Comparison of ENCODE assay signal across 1 cellular context in the genomic region with DNA sequence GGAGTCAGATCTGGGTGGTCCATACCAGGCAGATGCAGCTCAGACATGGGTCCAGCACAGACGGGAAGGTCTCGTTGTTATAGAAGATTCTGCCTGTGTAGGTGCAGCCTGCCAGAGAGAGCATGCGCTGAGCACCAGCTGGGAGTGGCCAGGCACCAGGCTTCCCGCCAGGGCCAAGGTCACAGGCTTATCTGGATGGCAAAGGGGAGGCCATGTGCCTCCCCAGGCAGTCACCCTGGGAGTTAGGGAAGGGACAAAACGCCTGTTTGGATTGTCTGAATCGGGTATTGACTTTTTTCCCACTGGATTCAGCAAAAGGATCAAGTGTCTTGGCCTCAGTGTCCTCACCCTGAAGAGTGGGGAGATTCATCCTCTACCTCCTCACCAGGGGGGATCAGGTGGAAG.
A peak's percentile ranks its signal among the peaks of the same experiment; 100 is the strongest.
TF ChIP-seq lines count a peak whose summit lies in the region.

No MANE protein-coding gene starts in this region.

TF ChIP-seq in HepG2, 621 proteins besides CTCF, POLR2A, EP300 and RAD21 (continued from another document and continues in another):
- TF ChIP-seq TIGD3 (CRISPR knock-in tag; IDR thresholded peaks at IDR 0.05; ENCODE audit: borderline replicate concordance) = no peak
- TF ChIP-seq ZFP90 (CRISPR knock-in tag; IDR thresholded peaks at IDR 0.05; ENCODE audit: borderline replicate concordance) = no peak
- no peak for TF ChIP-seq ZNF34 (CRISPR knock-in tag; IDR thresholded peaks at IDR 0.05; ENCODE audit: borderline replicate concordance)
- TF ChIP-seq, protein P1, sequence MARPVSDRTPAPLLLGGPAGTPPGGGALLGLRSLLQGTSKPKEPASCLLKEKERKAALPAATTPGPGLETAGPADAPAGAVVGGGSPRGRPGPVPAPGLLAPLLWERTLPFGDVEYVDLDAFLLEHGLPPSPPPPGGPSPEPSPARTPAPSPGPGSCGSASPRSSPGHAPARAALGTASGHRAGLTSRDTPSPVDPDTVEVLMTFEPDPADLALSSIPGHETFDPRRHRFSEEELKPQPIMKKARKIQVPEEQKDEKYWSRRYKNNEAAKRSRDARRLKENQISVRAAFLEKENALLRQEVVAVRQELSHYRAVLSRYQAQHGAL (CRISPR knock-in tag; IDR thresholded peaks at IDR 0.05; ENCODE audit: not compliant biosample characterization) = no peak
- TF ChIP-seq ZFX (CRISPR knock-in tag; IDR thresholded peaks at IDR 0.05; ENCODE audit: low read depth) = peak; percentile 53; the same call in 1 of the 2 replicates
- TF ChIP-seq HNF1B (CRISPR knock-in tag; IDR thresholded peaks at IDR 0.05) = no peak
- no peak for TF ChIP-seq IKZF4 (CRISPR knock-in tag; IDR thresholded peaks at IDR 0.05; ENCODE audit: borderline replicate concordance, low read depth, not compliant biosample characterization)
- TF ChIP-seq STAT5B (CRISPR knock-in tag; IDR thresholded peaks at IDR 0.05) = no peak
- no peak for TF ChIP-seq SRF (IDR thresholded peaks at IDR 0.05; ENCODE audit: low read depth, low read length)
- no peak for TF ChIP-seq POGK (CRISPR knock-in tag; conservative IDR thresholded peaks at IDR 0.05)
- TF ChIP-seq JDP2 (CRISPR knock-in tag; IDR thresholded peaks at IDR 0.05; ENCODE audit: borderline replicate concordance) = no peak
- TF ChIP-seq YY1 (IDR thresholded peaks at IDR 0.05; ENCODE audit: insufficient read depth, insufficient replicate concordance, low read depth, low read length) = no peak
- TF ChIP-seq CBX1 (IDR thresholded peaks at IDR 0.05; ENCODE audit: low read depth) = no peak
- no peak for TF ChIP-seq NFE2 (CRISPR knock-in tag; IDR thresholded peaks at IDR 0.05)
- TF ChIP-seq, protein P2, sequence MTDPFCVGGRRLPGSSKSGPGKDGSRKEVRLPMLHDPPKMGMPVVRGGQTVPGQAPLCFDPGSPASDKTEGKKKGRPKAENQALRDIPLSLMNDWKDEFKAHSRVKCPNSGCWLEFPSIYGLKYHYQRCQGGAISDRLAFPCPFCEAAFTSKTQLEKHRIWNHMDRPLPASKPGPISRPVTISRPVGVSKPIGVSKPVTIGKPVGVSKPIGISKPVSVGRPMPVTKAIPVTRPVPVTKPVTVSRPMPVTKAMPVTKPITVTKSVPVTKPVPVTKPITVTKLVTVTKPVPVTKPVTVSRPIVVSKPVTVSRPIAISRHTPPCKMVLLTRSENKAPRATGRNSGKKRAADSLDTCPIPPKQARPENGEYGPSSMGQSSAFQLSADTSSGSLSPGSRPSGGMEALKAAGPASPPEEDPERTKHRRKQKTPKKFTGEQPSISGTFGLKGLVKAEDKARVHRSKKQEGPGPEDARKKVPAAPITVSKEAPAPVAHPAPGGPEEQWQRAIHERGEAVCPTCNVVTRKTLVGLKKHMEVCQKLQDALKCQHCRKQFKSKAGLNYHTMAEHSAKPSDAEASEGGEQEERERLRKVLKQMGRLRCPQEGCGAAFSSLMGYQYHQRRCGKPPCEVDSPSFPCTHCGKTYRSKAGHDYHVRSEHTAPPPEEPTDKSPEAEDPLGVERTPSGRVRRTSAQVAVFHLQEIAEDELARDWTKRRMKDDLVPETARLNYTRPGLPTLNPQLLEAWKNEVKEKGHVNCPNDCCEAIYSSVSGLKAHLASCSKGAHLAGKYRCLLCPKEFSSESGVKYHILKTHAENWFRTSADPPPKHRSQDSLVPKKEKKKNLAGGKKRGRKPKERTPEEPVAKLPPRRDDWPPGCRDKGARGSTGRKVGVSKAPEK (CRISPR knock-in tag; IDR thresholded peaks at IDR 0.05; ENCODE audit: borderline replicate concordance) = peak; percentile 67; the same call in 1 of the 2 replicates
- TF ChIP-seq ZNF3 (CRISPR knock-in tag; IDR thresholded peaks at IDR 0.05) = no peak
- TF ChIP-seq SIN3B (IDR thresholded peaks at IDR 0.05; ENCODE audit: low read length) = no peak
- no peak for TF ChIP-seq SIX4 (CRISPR knock-in tag; IDR thresholded peaks at IDR 0.05)
- TF ChIP-seq ZNF564 (CRISPR knock-in tag; IDR thresholded peaks at IDR 0.05) = no peak; the same call in 1 of the 2 replicates
- TF ChIP-seq NR2F1 (CRISPR knock-in tag; IDR thresholded peaks at IDR 0.05) = peak in 1 of 2 experiments; percentile 62; a peak in 1 of 4 replicates
- no peak for TF ChIP-seq SOX13 (IDR thresholded peaks at IDR 0.05)
- TF ChIP-seq SOX13 (CRISPR knock-in tag; conservative IDR thresholded peaks at IDR 0.05 in 1 of 2, IDR thresholded peaks at IDR 0.05 in 1 of 2) = peak in 1 of 2 experiments; percentile 55; a peak in 2 of 4 replicates
- peak; percentile 80; the same call in 1 of the 2 replicates for TF ChIP-seq ZNF280B (CRISPR knock-in tag; IDR thresholded peaks at IDR 0.05; ENCODE audit: borderline replicate concordance)
- TF ChIP-seq ZNF691 (CRISPR knock-in tag; IDR thresholded peaks at IDR 0.05; ENCODE audit: borderline replicate concordance, low read depth) = peak; percentile 62; the same call in 1 of the 2 replicates
- TF ChIP-seq MTF2 (CRISPR knock-in tag; IDR thresholded peaks at IDR 0.05; ENCODE audit: borderline replicate concordance) = no peak
- no peak for TF ChIP-seq MAF1 (CRISPR knock-in tag; IDR thresholded peaks at IDR 0.05; ENCODE audit: borderline replicate concordance)
- TF ChIP-seq, protein P3, sequence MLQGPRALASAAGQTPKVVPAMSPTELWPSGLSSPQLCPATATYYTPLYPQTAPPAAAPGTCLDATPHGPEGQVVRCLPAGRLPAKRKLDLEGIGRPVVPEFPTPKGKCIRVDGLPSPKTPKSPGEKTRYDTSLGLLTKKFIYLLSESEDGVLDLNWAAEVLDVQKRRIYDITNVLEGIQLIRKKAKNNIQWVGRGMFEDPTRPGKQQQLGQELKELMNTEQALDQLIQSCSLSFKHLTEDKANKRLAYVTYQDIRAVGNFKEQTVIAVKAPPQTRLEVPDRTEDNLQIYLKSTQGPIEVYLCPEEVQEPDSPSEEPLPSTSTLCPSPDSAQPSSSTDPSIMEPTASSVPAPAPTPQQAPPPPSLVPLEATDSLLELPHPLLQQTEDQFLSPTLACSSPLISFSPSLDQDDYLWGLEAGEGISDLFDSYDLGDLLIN (CRISPR knock-in tag; IDR thresholded peaks at IDR 0.05; ENCODE audit: borderline replicate concordance) = peak; percentile 51; the same call in 1 of the 2 replicates
- no peak for TF ChIP-seq ZSCAN21 (CRISPR knock-in tag; IDR thresholded peaks at IDR 0.05; ENCODE audit: borderline replicate concordance)
- peak; percentile 47 for TF ChIP-seq BCL6 (CRISPR knock-in tag; IDR thresholded peaks at IDR 0.05)
- no peak for TF ChIP-seq ZFP36L2 (CRISPR knock-in tag; IDR thresholded peaks at IDR 0.05)
- TF ChIP-seq NKX3-1 (CRISPR knock-in tag; IDR thresholded peaks at IDR 0.05) = no peak
- TF ChIP-seq NFYB (CRISPR knock-in tag; IDR thresholded peaks at IDR 0.05) = no peak
- TF ChIP-seq, protein P4, sequence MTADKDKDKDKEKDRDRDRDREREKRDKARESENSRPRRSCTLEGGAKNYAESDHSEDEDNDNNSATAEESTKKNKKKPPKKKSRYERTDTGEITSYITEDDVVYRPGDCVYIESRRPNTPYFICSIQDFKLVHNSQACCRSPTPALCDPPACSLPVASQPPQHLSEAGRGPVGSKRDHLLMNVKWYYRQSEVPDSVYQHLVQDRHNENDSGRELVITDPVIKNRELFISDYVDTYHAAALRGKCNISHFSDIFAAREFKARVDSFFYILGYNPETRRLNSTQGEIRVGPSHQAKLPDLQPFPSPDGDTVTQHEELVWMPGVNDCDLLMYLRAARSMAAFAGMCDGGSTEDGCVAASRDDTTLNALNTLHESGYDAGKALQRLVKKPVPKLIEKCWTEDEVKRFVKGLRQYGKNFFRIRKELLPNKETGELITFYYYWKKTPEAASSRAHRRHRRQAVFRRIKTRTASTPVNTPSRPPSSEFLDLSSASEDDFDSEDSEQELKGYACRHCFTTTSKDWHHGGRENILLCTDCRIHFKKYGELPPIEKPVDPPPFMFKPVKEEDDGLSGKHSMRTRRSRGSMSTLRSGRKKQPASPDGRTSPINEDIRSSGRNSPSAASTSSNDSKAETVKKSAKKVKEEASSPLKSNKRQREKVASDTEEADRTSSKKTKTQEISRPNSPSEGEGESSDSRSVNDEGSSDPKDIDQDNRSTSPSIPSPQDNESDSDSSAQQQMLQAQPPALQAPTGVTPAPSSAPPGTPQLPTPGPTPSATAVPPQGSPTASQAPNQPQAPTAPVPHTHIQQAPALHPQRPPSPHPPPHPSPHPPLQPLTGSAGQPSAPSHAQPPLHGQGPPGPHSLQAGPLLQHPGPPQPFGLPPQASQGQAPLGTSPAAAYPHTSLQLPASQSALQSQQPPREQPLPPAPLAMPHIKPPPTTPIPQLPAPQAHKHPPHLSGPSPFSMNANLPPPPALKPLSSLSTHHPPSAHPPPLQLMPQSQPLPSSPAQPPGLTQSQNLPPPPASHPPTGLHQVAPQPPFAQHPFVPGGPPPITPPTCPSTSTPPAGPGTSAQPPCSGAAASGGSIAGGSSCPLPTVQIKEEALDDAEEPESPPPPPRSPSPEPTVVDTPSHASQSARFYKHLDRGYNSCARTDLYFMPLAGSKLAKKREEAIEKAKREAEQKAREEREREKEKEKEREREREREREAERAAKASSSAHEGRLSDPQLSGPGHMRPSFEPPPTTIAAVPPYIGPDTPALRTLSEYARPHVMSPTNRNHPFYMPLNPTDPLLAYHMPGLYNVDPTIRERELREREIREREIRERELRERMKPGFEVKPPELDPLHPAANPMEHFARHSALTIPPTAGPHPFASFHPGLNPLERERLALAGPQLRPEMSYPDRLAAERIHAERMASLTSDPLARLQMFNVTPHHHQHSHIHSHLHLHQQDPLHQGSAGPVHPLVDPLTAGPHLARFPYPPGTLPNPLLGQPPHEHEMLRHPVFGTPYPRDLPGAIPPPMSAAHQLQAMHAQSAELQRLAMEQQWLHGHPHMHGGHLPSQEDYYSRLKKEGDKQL (CRISPR knock-in tag; IDR thresholded peaks at IDR 0.05; ENCODE audit: low read depth) = no peak
- TF ChIP-seq CHCHD3 (CRISPR knock-in tag; IDR thresholded peaks at IDR 0.05) = no peak
- peak; percentile 54; the same call in 1 of the 2 replicates for TF ChIP-seq ZNF772 (CRISPR knock-in tag; IDR thresholded peaks at IDR 0.05)
- peak; percentile 87; the same call in 1 of the 3 replicates for TF ChIP-seq MXI1 (IDR thresholded peaks at IDR 0.05; ENCODE audit: borderline replicate concordance, low read depth, low read length)
- no peak for TF ChIP-seq ASH2L (IDR thresholded peaks at IDR 0.05; ENCODE audit: insufficient read length, low read depth, low read length)
- TF ChIP-seq BORCS8-MEF2B (CRISPR knock-in tag; IDR thresholded peaks at IDR 0.05) = 0 out of 2 replicates have a peak, but pooled peaks have one; percentile 33
- no peak for TF ChIP-seq ATF7 (IDR thresholded peaks at IDR 0.05)
- TF ChIP-seq ATF7 (CRISPR knock-in tag; IDR thresholded peaks at IDR 0.05) = no peak
- no peak for TF ChIP-seq ARNT (IDR thresholded peaks at IDR 0.05)
- TF ChIP-seq ZNF607 (CRISPR knock-in tag; IDR thresholded peaks at IDR 0.05; ENCODE audit: borderline replicate concordance) = 0 out of 2 replicates have a peak, but pooled peaks have one; percentile 19
